Comparison of ENCODE assay signal across 8 cellular contexts in the genomic region with DNA sequence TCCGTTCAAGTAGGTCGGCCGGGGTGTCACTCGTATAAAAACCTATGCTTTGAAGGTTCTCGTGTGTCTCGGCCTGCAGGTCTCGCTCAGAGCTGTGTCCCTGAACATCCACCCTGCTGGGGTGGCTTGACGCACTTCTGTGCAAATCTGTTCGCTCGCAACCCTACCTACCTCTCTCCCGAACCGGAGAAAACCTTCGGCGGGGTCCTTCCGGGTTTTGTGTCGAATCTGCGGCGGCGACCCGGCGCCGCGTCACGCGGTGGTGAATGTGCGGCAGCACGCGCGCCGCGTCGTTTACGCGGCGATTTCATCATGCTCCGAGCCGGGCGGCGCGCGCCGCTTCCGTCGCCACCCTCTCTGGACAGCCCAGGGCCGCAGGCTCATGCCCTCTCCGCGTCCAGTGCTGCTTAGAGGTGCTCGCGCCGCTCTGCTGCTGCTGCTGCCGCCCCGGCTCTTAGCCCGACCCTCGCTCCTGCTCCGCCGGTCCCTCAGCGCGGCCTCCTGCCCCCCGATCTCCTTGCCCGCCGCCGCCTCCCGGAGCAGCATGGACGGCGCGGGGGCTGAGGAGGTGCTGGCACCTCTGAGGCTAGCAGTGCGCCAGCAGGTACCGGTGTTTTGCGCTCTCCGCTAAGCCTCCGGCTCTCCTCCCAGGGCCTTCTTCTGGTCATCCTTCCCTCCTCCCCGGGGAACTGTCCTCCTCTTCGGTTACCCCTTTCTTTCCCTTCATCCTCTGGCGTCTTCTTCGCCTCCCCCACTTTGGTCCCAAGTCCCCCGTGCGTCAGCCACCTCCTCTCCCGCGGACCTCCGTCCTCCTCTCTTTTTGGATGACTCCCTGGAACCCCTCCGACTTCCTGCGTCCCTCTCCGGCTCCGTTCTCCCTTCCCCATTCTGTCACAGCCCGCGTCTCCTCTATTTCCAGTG. TPM values are rescaled to one million over a fixed set of nuclear protein-coding genes. Genes with fewer than 3 reads are reported as not detected.
DNase-seq lines count a peak whose midpoint lies in the region; ATAC-seq, FAIRE-seq and TF ChIP-seq lines count a peak whose summit lies in the region.

A gene with protein sequence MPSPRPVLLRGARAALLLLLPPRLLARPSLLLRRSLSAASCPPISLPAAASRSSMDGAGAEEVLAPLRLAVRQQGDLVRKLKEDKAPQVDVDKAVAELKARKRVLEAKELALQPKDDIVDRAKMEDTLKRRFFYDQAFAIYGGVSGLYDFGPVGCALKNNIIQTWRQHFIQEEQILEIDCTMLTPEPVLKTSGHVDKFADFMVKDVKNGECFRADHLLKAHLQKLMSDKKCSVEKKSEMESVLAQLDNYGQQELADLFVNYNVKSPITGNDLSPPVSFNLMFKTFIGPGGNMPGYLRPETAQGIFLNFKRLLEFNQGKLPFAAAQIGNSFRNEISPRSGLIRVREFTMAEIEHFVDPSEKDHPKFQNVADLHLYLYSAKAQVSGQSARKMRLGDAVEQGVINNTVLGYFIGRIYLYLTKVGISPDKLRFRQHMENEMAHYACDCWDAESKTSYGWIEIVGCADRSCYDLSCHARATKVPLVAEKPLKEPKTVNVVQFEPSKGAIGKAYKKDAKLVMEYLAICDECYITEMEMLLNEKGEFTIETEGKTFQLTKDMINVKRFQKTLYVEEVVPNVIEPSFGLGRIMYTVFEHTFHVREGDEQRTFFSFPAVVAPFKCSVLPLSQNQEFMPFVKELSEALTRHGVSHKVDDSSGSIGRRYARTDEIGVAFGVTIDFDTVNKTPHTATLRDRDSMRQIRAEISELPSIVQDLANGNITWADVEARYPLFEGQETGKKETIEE (plus strand): TSS at position 339 of the 921 bp plus-strand sequence. CDS start 44 bp downstream, at position 383.

- peak; percentile 86 to 98 for TF ChIP-seq EP300 in tibial nerve (IDR thresholded peaks at IDR 0.05)

- peak within 1 kb of the TSS; percentile 83 for H3K4me2 ChIP-seq in trophoblast cell (ENCODE audit: low read length)

- peak within 1 kb of the TSS; percentile 84 for H3K4ac ChIP-seq in trophoblast cell (ENCODE audit: low read depth, low read length)

- FAIRE-seq in GM12892 (lab: Jason Lieb, UNC): peak; percentile 98

- peak within 1 kb of the TSS; percentile 95 for H4K12ac ChIP-seq in trophoblast cell (ENCODE audit: low read depth, low read length)

- H3K4me3 ChIP-seq in adipocyte (ENCODE audit: low read length): peak within 1 kb of the TSS; percentile 93
- peak within 1 kb of the TSS; percentile 90 for H3K4me3 ChIP-seq in cardiac muscle cell
- peak within 1 kb of the TSS; percentile 95 for H3K4me3 ChIP-seq in trophoblast cell (ENCODE audit: low read depth, low read length)
- peak within 1 kb of the TSS; percentile 92 to 99 (median 95) for H3K4me3 ChIP-seq in tibial nerve

- no peak within 1 kb of the TSS for H3K23ac ChIP-seq in trophoblast cell (ENCODE audit: low read length)

- peaks cover 16% of the 10 kb centered on the region for H3K79me2 ChIP-seq in trophoblast cell (ENCODE audit: control insufficient read depth, insufficient read depth, low read length, poor library complexity)

- ATAC-seq in HG02798 (IDR thresholded peaks at IDR 0.05; ENCODE audit: poor library complexity, unreplicated experiment): peak; percentile 95

- H3K9ac ChIP-seq in adipocyte (ENCODE audit: low read length) (peak within 1 kb of the TSS; percentile 98), trophoblast cell (ENCODE audit: low read length) (peak within 1 kb of the TSS; percentile 93)

- DNase-seq in GM12892 (ENCODE audit: insufficient read length) (peak; percentile 74), NCI-H1417 treated with DMSO at 0.1 percent for 48 hours (lab: John Stamatoyannopoulos, UW) (peak; percentile 65), T follicular helper cell (ENCODE audit: low read depth) (peak; percentile 84), adipocyte (ENCODE audit: low read depth) (peak; percentile 95), cardiac muscle cell (ENCODE audit: low read depth in 1 of 2, low spot score in 1 of 2) (peak; percentile 94 to 96), trophoblast cell (peak; percentile 88 to 95), tibial nerve (ENCODE audit: low spot score in 2 of 2) (peak; percentile 78 to 81)

- peak within 1 kb of the TSS; percentile 89 for H2AFZ ChIP-seq in trophoblast cell (ENCODE audit: insufficient read depth, low read length, poor library complexity)

- H4K91ac ChIP-seq in trophoblast cell (ENCODE audit: low read depth, low read length): peak within 1 kb of the TSS; percentile 87

- peak within 1 kb of the TSS; percentile 17 for H2BK12ac ChIP-seq in trophoblast cell (ENCODE audit: low read length)

- no peak for TF ChIP-seq CTCF in cardiac muscle cell (IDR thresholded peaks at IDR 0.05; ENCODE audit: low read depth, low read length)
- peak in 2 of 5 experiments; percentile 32 to 39 for TF ChIP-seq CTCF in tibial nerve (IDR thresholded peaks at IDR 0.05)

- peaks cover 12% of the 10 kb centered on the region for H3K79me1 ChIP-seq in trophoblast cell (ENCODE audit: low read length)

- peak within 1 kb of the TSS; percentile 92 for H2BK120ac ChIP-seq in trophoblast cell (ENCODE audit: insufficient read depth, low read length, poor library complexity)

- H3K36me3 ChIP-seq in adipocyte (ENCODE audit: control insufficient read depth, insufficient read depth, low read length, severe bottlenecking) (peaks cover 12% of the 10 kb centered on the region), cardiac muscle cell (peaks cover 6% of the 10 kb centered on the region), trophoblast cell (ENCODE audit: control insufficient read depth in 1 of 2, insufficient read depth in 2 of 2, low read length in 2 of 2) (peaks cover 0 to 4% of the 10 kb centered on the region in 2 experiments), tibial nerve (peaks cover 0 to 12% (median 0%) of the 10 kb centered on the region in 3 donors)

- H2AK5ac ChIP-seq in trophoblast cell (ENCODE audit: low read length): peak within 1 kb of the TSS; percentile 51

- H3K9me3 ChIP-seq in adipocyte (ENCODE audit: control insufficient read depth, low read length) (no peaks in the 10 kb centered on the region), cardiac muscle cell (ENCODE audit: low read depth) (no peaks in the 10 kb centered on the region), trophoblast cell (ENCODE audit: insufficient read depth, low read depth, low read length) (no peaks in the 10 kb centered on the region), tibial nerve (no peaks in the 10 kb centered on the region)

- peak within 1 kb of the TSS; percentile 95 for H3K14ac ChIP-seq in trophoblast cell (ENCODE audit: low read length)

- H3K4me1 ChIP-seq in adipocyte (ENCODE audit: control insufficient read depth, insufficient read depth, low read length) (peaks cover 26% of the 10 kb centered on the region), cardiac muscle cell (ENCODE audit: low read depth) (peaks cover 12% of the 10 kb centered on the region), trophoblast cell (ENCODE audit: control insufficient read depth in 1 of 2, insufficient read depth in 2 of 2, low read length in 2 of 2) (peaks cover 4 to 6% of the 10 kb centered on the region in 2 experiments), tibial nerve (peaks cover 0 to 50% (median 11%) of the 10 kb centered on the region in 4 donors)

- H3K18ac ChIP-seq in trophoblast cell (ENCODE audit: low read length): peak within 1 kb of the TSS; percentile 91

- H3K27ac ChIP-seq in cardiac muscle cell: peak within 1 kb of the TSS; percentile 97
- H3K27ac ChIP-seq in trophoblast cell (ENCODE audit: low read depth, low read length): peak within 1 kb of the TSS; percentile 95
- peak within 1 kb of the TSS; percentile 89 to 98 (median 96) for H3K27ac ChIP-seq in tibial nerve

- TF ChIP-seq POLR2A in GM12892 (IDR thresholded peaks at IDR 0.05; ENCODE audit: low read depth, low read length): peak; percentile 96
- peak; percentile 79 to 87 for TF ChIP-seq POLR2A in tibial nerve (IDR thresholded peaks at IDR 0.05)

- H3K27me3 ChIP-seq in adipocyte (replicated peaks; ENCODE audit: control insufficient read depth, insufficient read depth, low read length) (no peaks in the 10 kb centered on the region), cardiac muscle cell (no peaks in the 10 kb centered on the region), trophoblast cell (ENCODE audit: insufficient read depth, low read length) (no peaks in the 10 kb centered on the region), tibial nerve (no peaks in the 10 kb centered on the region)

- H4K8ac ChIP-seq in trophoblast cell (ENCODE audit: low read depth, low read length): peak within 1 kb of the TSS; percentile 95

- H2BK5ac ChIP-seq in trophoblast cell (ENCODE audit: low read depth, low read length, poor library complexity): peak within 1 kb of the TSS; percentile 62

- WGBS in trophoblast cell (ENCODE audit: extremely low coverage, insufficient coverage, insufficient read length): no CpG with 5 or more reads among the region's 86 CpGs
- WGBS in tibial nerve, 2 donors: 0 to 1% methylated on average over 39 to 86 of the region's 86 CpGs

RNA-seq across cellular contexts. Expression of the gene that starts here (rescaled TPM):
- 113 TPM for polyA plus RNA-seq in GM12892 (2012; ENCODE audit: missing spikeins)
- total RNA-seq in cardiac muscle cell: 71.5 and 82.9 TPM in 2 replicates
- 77.0 and 77.3 TPM in 2 replicates for polyA plus RNA-seq in cardiac muscle cell
- polyA plus RNA-seq in trophoblast cell (2013): 214 and 226 TPM in 2 replicates
- 10 to 100 TPM; 36.9 to 61.1 (median 55.9) TPM for total RNA-seq in tibial nerve

Comparison
In these comparisons a context has a peak if more than half of its experiments do, and no peak if none do; other contexts are left out.
1. Peak in every context shown above with its lines: DNase-seq, ATAC-seq, H3K4me3 ChIP-seq and H3K27ac ChIP-seq.